In genomic region chr2:203077458-203077857, GRCh38 we compare ENCODE assay signal across 22 cellular contexts.
DNase-seq lines count a peak whose midpoint lies in the region; ATAC-seq, FAIRE-seq and TF ChIP-seq lines count a peak whose summit lies in the region.
"Had no signal": no experiment of that assay in that cellular context is flagged by ENCODE, and none has a peak within 500 bp of the region (broad histone marks: within the 10 kb centered on the region; RNA-seq: fewer than 3 reads in every experiment).

No MANE protein-coding gene starts in this region.

- no peak for FAIRE-seq in urothelium cell line (lab: Jason Lieb, UNC)
- FAIRE-seq: keratinocyte had no signal

- peaks cover 43% of the 10 kb centered on the region for H3K36me3 ChIP-seq in RWPE2 (ENCODE audit: low read depth)
- peaks cover 3 to 53% (median 30%) of the 10 kb centered on the region in 9 donors for H3K36me3 ChIP-seq in heart left ventricle
- H3K36me3 ChIP-seq: ovary, WERI-Rb-1 had no signal

- DNase-seq in ELR (ENCODE audit: low read depth) (peak; percentile 57), RWPE2 (ENCODE audit: low spot score) (no peak), fibroblast of gingiva (ENCODE audit: low read depth) (peak; percentile 41), urothelium cell line (ENCODE audit: low spot score) (peak; percentile 4), midbrain (lab: John Stamatoyannopoulos, UW) (no peak), NCI-H2227 (lab: John Stamatoyannopoulos, UW; ENCODE audit: unreplicated experiment) (no peak), heart left ventricle (no peak)
- DNase-seq: activated CD4-positive, alpha-beta memory T cell treated with anti-CD3 and anti-CD28 coated beads for 36 hours; activated naive CD4-positive, alpha-beta T cell treated with anti-CD3 and anti-CD28 coated beads for 36 hours; activated T-cell treated with anti-CD3 and anti-CD28 coated beads, Interleukin-2, amount 50 U/mL, for 1 hour; erythroblast; naive thymus-derived CD4-positive, alpha-beta T cell; NCI-H1694; NK-92 treated with Interleukin-12 subunit alpha and Interleukin-12 subunit beta, amount 100 ng/mL, for 24 hours; ovary; SHP77 treated with DMSO at 0.1 percent for 48 hours; stimulated activated CD4-positive, alpha-beta T cell treated with anti-CD3 and anti-CD28 coated beads, Interleukin-2, amount 100 ng/mL, for 24 hours; stomach; WERI-Rb-1 had no signal

- TF ChIP-seq CTCF in RWPE2 (IDR thresholded peaks at IDR 0.05; ENCODE audit: poor library complexity, severe bottlenecking) = no peak
- no peak for TF ChIP-seq CTCF in heart left ventricle (IDR thresholded peaks at IDR 0.05)

- H3K4me3 ChIP-seq in RWPE2 (ENCODE audit: severe bottlenecking) (no peak overlapping the region), heart left ventricle (no peak overlapping the region)
- H3K4me3 ChIP-seq: ascending aorta, ovary, stomach had no signal

- H3K27me3 ChIP-seq in RWPE2 (ENCODE audit: insufficient read depth, poor library complexity, severe bottlenecking) (no peaks in the 10 kb centered on the region), heart left ventricle (no peaks in the 10 kb centered on the region)
- H3K27me3 ChIP-seq: ascending aorta, ovary, stomach had no signal

- H3K27ac ChIP-seq in RWPE2 (ENCODE audit: poor library complexity, severe bottlenecking) (peak overlapping the region; percentile 16), heart left ventricle (no peak overlapping the region)
- H3K27ac ChIP-seq: ascending aorta, C4-2B, ovary, stomach, WERI-Rb-1 had no signal

- no peak for TF ChIP-seq POLR2A in heart left ventricle (IDR thresholded peaks at IDR 0.05)

- ATAC-seq in RWPE2 (ENCODE audit: low read depth) (no peak), heart left ventricle (no peak)
- ATAC-seq: naive thymus-derived CD4-positive, alpha-beta T cell had no signal

- no peaks in the 10 kb centered on the region for H3K9me3 ChIP-seq in RWPE2 (ENCODE audit: severe bottlenecking)
- peaks cover 0 to 11% (median under 1%) of the 10 kb centered on the region in 12 donors for H3K9me3 ChIP-seq in heart left ventricle
- H3K9me3 ChIP-seq: ascending aorta, ovary, stomach had no signal

- WGBS in heart left ventricle, 4 donors = 85 to 88% (median 86%) methylated on average over 3 of the region's 3 CpGs

- intact Hi-C loops in heart left ventricle (cut with DNase I) = no loop called here

- H3K4me1 ChIP-seq in RWPE2 (ENCODE audit: insufficient read depth, poor library complexity, severe bottlenecking) = peaks cover 7% of the 10 kb centered on the region
- peaks cover 0 to 5% (median 0%) of the 10 kb centered on the region in 12 donors for H3K4me1 ChIP-seq in heart left ventricle

Comparison
In these comparisons a context has a peak if more than half of its experiments do, and no peak if none do; other contexts are left out.
1. DNase-seq: peak in ELR (single experiment), fibroblast of gingiva (single experiment) and urothelium cell line (single experiment); none in RWPE2 (single experiment), midbrain (single experiment), NCI-H2227 (single experiment) and heart left ventricle (0 of 5).